Comparison of ENCODE assay signal across 1 cellular context in genomic region chr15:52680756-52681155, GRCh38.
TF ChIP-seq lines count a peak whose summit lies in the region.

No MANE protein-coding gene starts in this region.

TF ChIP-seq in K562, 482 proteins besides CTCF, POLR2A, EP300 and RAD21 (continued from another document):
- TF ChIP-seq ZNF165 (CRISPR knock-in tag; IDR thresholded peaks at IDR 0.05; ENCODE audit: borderline replicate concordance) = no peak
